Comparison of ENCODE assay signal across 22 cellular contexts in genomic region chr7:47875998-47876744, GRCh38.
DNase-seq lines count a peak whose midpoint lies in the region; ATAC-seq, FAIRE-seq and TF ChIP-seq lines count a peak whose summit lies in the region.
"Had no signal": no experiment of that assay in that cellular context is flagged by ENCODE, and none has a peak within 500 bp of the region (broad histone marks: within the 10 kb centered on the region; RNA-seq: fewer than 3 reads in every experiment).

No MANE protein-coding gene starts in this region.

- CTCF ChIA-PET in IMR-90 (lab: Yijun Ruan, JAX), result no interaction called here

- POLR2A ChIA-PET in IMR-90 (lab: Charles Lee; ENCODE audit: unreplicated experiment), result no interaction called here

- H3K56ac ChIP-seq in IMR-90 (ENCODE audit: extremely low read depth, insufficient read depth, low read length), result peak overlapping the region; percentile 6; the same call in 1 of the 2 replicates

- H3K4me3 ChIP-seq in right cardiac atrium (ENCODE audit: low read length), result no peak overlapping the region
- no peak overlapping the region for H3K4me3 ChIP-seq in IMR-90 (ENCODE audit: insufficient read depth, low read depth, low read length)
- no peak overlapping the region for H3K4me3 ChIP-seq in neuronal stem cell (ENCODE audit: low read length in 2 of 2)
- H3K4me3 ChIP-seq: GM12878, SJSA1 had no signal

- H3K4me2 ChIP-seq in IMR-90 (ENCODE audit: low read depth, low read length) (no peak overlapping the region), neuronal stem cell (ENCODE audit: insufficient read depth, low read length, poor library complexity, severe bottlenecking) (no peak overlapping the region)
- H3K4me2 ChIP-seq: KMS-11 had no signal

- H2AFZ ChIP-seq in IMR-90 (replicated peaks; ENCODE audit: low read length, poor library complexity) (no peak overlapping the region), neuronal stem cell (ENCODE audit: low read length) (no peak overlapping the region)

- no peak overlapping the region for H2AK5ac ChIP-seq in IMR-90 (ENCODE audit: low read depth, low read length)
- no peak overlapping the region for H2AK5ac ChIP-seq in neuronal stem cell (ENCODE audit: low read depth, low read length)

- H2BK5ac ChIP-seq in IMR-90 (ENCODE audit: low read depth, low read length, poor library complexity, severe bottlenecking) (no peak overlapping the region), neuronal stem cell (ENCODE audit: low read length) (no peak overlapping the region)

- TF ChIP-seq POLR2A in IMR-90 (IDR thresholded peaks at IDR 0.05; ENCODE audit: low read depth, low read length), result no peak

- no peak overlapping the region for H2BK120ac ChIP-seq in IMR-90 (ENCODE audit: low read depth, low read length)
- no peak overlapping the region for H2BK120ac ChIP-seq in neuronal stem cell (ENCODE audit: low read depth, low read length)

- no peak overlapping the region for H2AK9ac ChIP-seq in IMR-90 (replicated peaks; ENCODE audit: low read depth, low read length, poor library complexity)

- H4K5ac ChIP-seq in IMR-90 (ENCODE audit: low read depth, low read length), result no peak overlapping the region

- H3K23ac ChIP-seq in IMR-90 (ENCODE audit: low read depth, low read length) (no peak overlapping the region; the same call in 1 of the 2 replicates), neuronal stem cell (ENCODE audit: low read depth, low read length, poor library complexity) (no peak overlapping the region)

- H3K14ac ChIP-seq in IMR-90 (replicated peaks; ENCODE audit: low read depth, low read length), result no peak overlapping the region
- peak overlapping the region; percentile 3 for H3K14ac ChIP-seq in neuronal stem cell (ENCODE audit: low read length)

- ATAC-seq in Right ventricle myocardium superior (ENCODE audit: poor library complexity), result peak; percentile 86
- ATAC-seq in right cardiac atrium, result no peak
- no peak for ATAC-seq in IMR-90 (ENCODE audit: low read depth)
- no peak for ATAC-seq in GM21528 (IDR thresholded peaks at IDR 0.05; ENCODE audit: low FRiP score, unreplicated experiment)
- ATAC-seq: GM12878, HCT116 had no signal

- H2BK15ac ChIP-seq in IMR-90 (ENCODE audit: low read depth, low read length) (no peak overlapping the region), neuronal stem cell (ENCODE audit: low read length) (no peak overlapping the region)

- no peak for DNase-seq in Right ventricle myocardium superior
- no peak for DNase-seq in right cardiac atrium
- DNase-seq in IMR-90, result no peak
- DNase-seq in cerebellum (ENCODE audit: low spot score), result peak; percentile 19
- no peak for DNase-seq in neuronal stem cell (ENCODE audit: low spot score)
- DNase-seq in posterior cingulate gyrus, result no peak
- no peak for DNase-seq in GM19239 (ENCODE audit: insufficient read length, low spot score)
- DNase-seq: CD4-positive, alpha-beta memory T cell; COR-L47; GDM1; NCI-H1048; NCI-H1417; NCI-H1694; NCI-H2029 treated with DMSO at 0.1 percent for 48 hours; NCI-H345; NCI-H510A treated with DMSO at 0.1 percent for 48 hours had no signal

- no peak for TF ChIP-seq CTCF in IMR-90 (conservative IDR thresholded peaks at IDR 0.05; ENCODE audit: low read depth, low read length)

- H3K4me1 ChIP-seq in right cardiac atrium (ENCODE audit: control insufficient read depth, insufficient read depth, low read length) (no peaks in the 10 kb centered on the region), IMR-90 (ENCODE audit: control insufficient read depth, insufficient read depth, low read length) (no peaks in the 10 kb centered on the region), neuronal stem cell (ENCODE audit: control insufficient read depth in 2 of 2, insufficient read depth in 1 of 2, low read depth in 1 of 2, low read length in 2 of 2) (peaks cover 0 to 2% of the 10 kb centered on the region in 2 donors)

- no peak overlapping the region for H2BK12ac ChIP-seq in neuronal stem cell (ENCODE audit: low read length)

- H3K79me1 ChIP-seq in IMR-90 (ENCODE audit: low read depth in 1 of 2, low read length in 2 of 2) (no peaks in the 10 kb centered on the region), neuronal stem cell (ENCODE audit: low read depth, low read length) (no peaks in the 10 kb centered on the region)

- H3K9me3 ChIP-seq in right cardiac atrium (ENCODE audit: control insufficient read depth, low read length) (no peaks in the 10 kb centered on the region), IMR-90 (ENCODE audit: control insufficient read depth, insufficient read depth, low read length) (no peaks in the 10 kb centered on the region), neuronal stem cell (replicated peaks in 1 of 2; ENCODE audit: control insufficient read depth in 2 of 2, insufficient read depth in 1 of 2, low read depth in 1 of 2, low read length in 2 of 2) (no peaks in the 10 kb centered on the region)
- H3K9me3 ChIP-seq: SJSA1 had no signal

- FAIRE-seq in GM19239 (lab: Jason Lieb, UNC), result no peak
- FAIRE-seq: A204.1, GM12878 had no signal

- H3K9ac ChIP-seq in IMR-90 (ENCODE audit: low read depth, low read length) (no peak overlapping the region), neuronal stem cell (ENCODE audit: low read depth, low read length, poor library complexity) (no peak overlapping the region)
- H3K9ac ChIP-seq: KMS-11 had no signal

- H3K4ac ChIP-seq in IMR-90 (ENCODE audit: low read depth, low read length) (no peak overlapping the region), neuronal stem cell (ENCODE audit: low read length) (no peak overlapping the region)

- H3K9me1 ChIP-seq in IMR-90 (ENCODE audit: insufficient read depth, low read length), result no peaks in the 10 kb centered on the region

- H3K27ac ChIP-seq in right cardiac atrium (ENCODE audit: low read length) (no peak overlapping the region), IMR-90 (ENCODE audit: insufficient read depth, low read length) (no peak overlapping the region), neuronal stem cell (replicated peaks; ENCODE audit: low read length) (no peak overlapping the region)
- H3K27ac ChIP-seq: KMS-11, SJSA1 had no signal

- no peak overlapping the region for H3K18ac ChIP-seq in IMR-90 (ENCODE audit: low read depth, low read length)
- no peak overlapping the region for H3K18ac ChIP-seq in neuronal stem cell (ENCODE audit: low read length)

- H4K91ac ChIP-seq in IMR-90 (ENCODE audit: insufficient read depth, low read depth, low read length), result no peak overlapping the region
- no peak overlapping the region for H4K91ac ChIP-seq in neuronal stem cell (ENCODE audit: low read depth, low read length, poor library complexity)

- H3K36me3 ChIP-seq in IMR-90 (ENCODE audit: control insufficient read depth, insufficient read depth, low read length) (no peaks in the 10 kb centered on the region), neuronal stem cell (replicated peaks in 1 of 2; ENCODE audit: control insufficient read depth in 2 of 2, insufficient read depth in 2 of 2, low read length in 2 of 2) (no peaks in the 10 kb centered on the region)
- H3K36me3 ChIP-seq: SJSA1 had no signal

- no TSS peak for BruUV-seq in IMR-90 (replicated peaks; lab: Mats Ljungman, UMichigan)

- no peaks in the 10 kb centered on the region for H4K20me1 ChIP-seq in IMR-90 (ENCODE audit: insufficient read depth, low read length)

- no peak overlapping the region for H2BK20ac ChIP-seq in IMR-90 (ENCODE audit: low read depth, low read length)

- in situ Hi-C loops in IMR-90 (cut with MboI; ENCODE audit: low sequenced_read_pairs), result no loop called here

- no peak for TF ChIP-seq RAD21 in IMR-90 (IDR thresholded peaks at IDR 0.05; ENCODE audit: low read length)

- H3K27me3 ChIP-seq in right cardiac atrium (ENCODE audit: control insufficient read depth, insufficient read depth) (no peaks in the 10 kb centered on the region), IMR-90 (ENCODE audit: control insufficient read depth, insufficient read depth, low read length) (peaks cover 11% of the 10 kb centered on the region), neuronal stem cell (ENCODE audit: control insufficient read depth in 3 of 3, insufficient read depth in 3 of 3, low read depth in 1 of 3, low read length in 3 of 3) (peaks cover 0 to 19% (median 0%) of the 10 kb centered on the region in 3 experiments)
- H3K27me3 ChIP-seq: SJSA1 had no signal

- WGBS in right cardiac atrium, result 79% methylated on average over 2 of the region's 2 CpGs
- no CpG with 5 or more reads among the region's 2 CpGs for WGBS in IMR-90 (ENCODE audit: extremely low coverage in 2 of 2, insufficient read length in 1 of 2), 2 experiments
- WGBS in neuronal stem cell (ENCODE audit: extremely low coverage in 2 of 2, insufficient read length in 2 of 2, insufficient replicate concordance in 1 of 2), 2 donors, result no CpG with 5 or more reads among the region's 2 CpGs

- dilution Hi-C loops in IMR-90 (cut with HindIII; ENCODE audit: low sequenced_read_pairs, unreplicated experiment), result no loop called here

- intact Hi-C loops in Right ventricle myocardium superior (cut with DNase I), result no loop called here
- intact Hi-C loops in right cardiac atrium (cut with DNase I), result no loop called here
- intact Hi-C loops in IMR-90 (cut with micrococcal nuclease), result no loop called here
- intact Hi-C loops in posterior cingulate gyrus (cut with DNase I), result no loop called here

- H4K8ac ChIP-seq in IMR-90 (ENCODE audit: low read depth in 2 of 2, low read length in 2 of 2), result no peak overlapping the region
- no peak overlapping the region for H4K8ac ChIP-seq in neuronal stem cell (ENCODE audit: low read depth, low read length)

TF ChIP-seq in IMR-90, 13 proteins besides CTCF, POLR2A, EP300 and RAD21:
- TF ChIP-seq ELK1 (IDR thresholded peaks at IDR 0.05; ENCODE audit: borderline replicate concordance, low read depth, low read length) (no peak), CHD1 (IDR thresholded peaks at IDR 0.05; ENCODE audit: low read depth, low read length) (no peak), MAZ (IDR thresholded peaks at IDR 0.05; ENCODE audit: borderline replicate concordance, low read depth, low read length) (no peak), CEBPB (IDR thresholded peaks at IDR 0.05; ENCODE audit: low read depth, low read length) (no peak), RCOR1 (IDR thresholded peaks at IDR 0.05; ENCODE audit: insufficient replicate concordance, low read length) (no peak), NFE2L2 (IDR thresholded peaks at IDR 0.05; ENCODE audit: low read depth, low read length) (no peak), MAFK (IDR thresholded peaks at IDR 0.05; ENCODE audit: low read depth, low read length) (no peak)
